ENCODE assay signal across 13 cellular contexts in genomic region chr4:88609387-88609786, GRCh38. TPM values are rescaled to one million over a fixed set of nuclear protein-coding genes. Genes with fewer than 3 reads are reported as not detected.
DNase-seq lines count a peak whose midpoint lies in the region; TF ChIP-seq lines count a peak whose summit lies in the region.
"Had no signal": no experiment of that assay in that cellular context is flagged by ENCODE, and none has a peak within 500 bp of the region (broad histone marks: within the 10 kb centered on the region; RNA-seq: fewer than 3 reads in every experiment).

No MANE protein-coding gene starts in this region.

- no peak overlapping the region for H3K4me3 Mint-ChIP-seq in activated CD4-positive, alpha-beta memory T cell treated with anti-CD3 and anti-CD28 coated beads for 36 hours
- H3K4me3 Mint-ChIP-seq in activated CD4-positive, alpha-beta memory T cell treated with anti-CD3 and anti-CD28 coated beads, Interleukin-2, amount 10 ng/mL, durations not matched to agents 7 days and 5 days = no peak overlapping the region

- H3K9me3 Mint-ChIP-seq in activated CD4-positive, alpha-beta memory T cell treated with anti-CD3 and anti-CD28 coated beads for 36 hours = peaks cover 2% of the 10 kb centered on the region
- H3K9me3 Mint-ChIP-seq in activated CD4-positive, alpha-beta memory T cell treated with anti-CD3 and anti-CD28 coated beads, Interleukin-2, amount 10 ng/mL, durations not matched to agents 7 days and 5 days = peaks cover 10% of the 10 kb centered on the region

- H3K27me3 ChIP-seq in sigmoid colon = no peaks in the 10 kb centered on the region
- H3K27me3 ChIP-seq: SJSA1, transverse colon had no signal

- POLR2A ChIA-PET in activated CD4-positive, alpha-beta memory T cell treated with anti-CD3 and anti-CD28 coated beads for 36 hours (lab: Charles Lee) = no interaction called here
- POLR2A ChIA-PET in activated CD4-positive, alpha-beta memory T cell treated with anti-CD3 and anti-CD28 coated beads, Interleukin-2, amount 10 ng/mL, durations not matched to agents 7 days and 5 days (lab: Charles Lee) = interaction anchor here (2.5 kb wide), 1 partner anchor 16 kb away, joined by 8 read pairs; no protein-coding TSS in a partner anchor

- DNase-seq in activated CD4-positive, alpha-beta memory T cell treated with anti-CD3 and anti-CD28 coated beads for 36 hours = no peak
- no peak for DNase-seq in activated CD4-positive, alpha-beta memory T cell treated with anti-CD3 and anti-CD28 coated beads, Interleukin-2, amount 10 ng/mL, durations not matched to agents 7 days and 5 days
- DNase-seq in Kasumi-1 (lab: John Stamatoyannopoulos, UW) (peak; percentile 38 to 44), dermis blood vessel endothelial cell (peak; percentile 66), sigmoid colon (no peak), NCI-H2081 (lab: John Stamatoyannopoulos, UW) (no peak), COLO668 (lab: John Stamatoyannopoulos, UW; ENCODE audit: unreplicated experiment) (no peak)
- DNase-seq in stimulated activated naive CD4-positive, alpha-beta T cell treated with Interleukin-2 at 50 U/mL for 16 hours (lab: John Stamatoyannopoulos, UW) = no peak
- DNase-seq: activated T-cell treated with anti-CD3 and anti-CD28 coated beads for 4 hours; effector memory CD4-positive, alpha-beta T cell; NCI-H2171; transverse colon had no signal

- peaks cover 45% of the 10 kb centered on the region for H3K36me3 Mint-ChIP-seq in activated CD4-positive, alpha-beta memory T cell treated with anti-CD3 and anti-CD28 coated beads for 36 hours
- H3K36me3 Mint-ChIP-seq in activated CD4-positive, alpha-beta memory T cell treated with anti-CD3 and anti-CD28 coated beads, Interleukin-2, amount 10 ng/mL, durations not matched to agents 7 days and 5 days (ENCODE audit: low read depth) = peaks cover 61% of the 10 kb centered on the region

- TF ChIP-seq EP300 in sigmoid colon (IDR thresholded peaks at IDR 0.05) = no peak

- H3K27ac Mint-ChIP-seq in activated CD4-positive, alpha-beta memory T cell treated with anti-CD3 and anti-CD28 coated beads for 36 hours = peak overlapping the region; percentile 71
- H3K27ac Mint-ChIP-seq in activated CD4-positive, alpha-beta memory T cell treated with anti-CD3 and anti-CD28 coated beads, Interleukin-2, amount 10 ng/mL, durations not matched to agents 7 days and 5 days = no peak overlapping the region

- no peak for TF ChIP-seq POLR2A in sigmoid colon (IDR thresholded peaks at IDR 0.05)

- intact Hi-C loops in activated CD4-positive, alpha-beta memory T cell treated with anti-CD3 and anti-CD28 coated beads for 36 hours (cut with micrococcal nuclease) = no loop called here
- intact Hi-C loops in sigmoid colon (cut with DNase I) = no loop called here

- H3K27ac ChIP-seq in sigmoid colon = peak overlapping the region; percentile 62 to 84 (median 78)
- H3K27ac ChIP-seq: SJSA1 had no signal

- peaks cover 0 to 59% (median 48%) of the 10 kb centered on the region in 4 donors for H3K4me1 ChIP-seq in sigmoid colon

- peaks cover 0 to 32% (median 15%) of the 10 kb centered on the region in 4 donors for H3K36me3 ChIP-seq in sigmoid colon

- no peaks in the 10 kb centered on the region for H3K9me3 ChIP-seq in sigmoid colon
- H3K9me3 ChIP-seq: SJSA1, transverse colon had no signal

- H3K27me3 Mint-ChIP-seq in activated CD4-positive, alpha-beta memory T cell treated with anti-CD3 and anti-CD28 coated beads for 36 hours = no peaks in the 10 kb centered on the region
- no peaks in the 10 kb centered on the region for H3K27me3 Mint-ChIP-seq in activated CD4-positive, alpha-beta memory T cell treated with anti-CD3 and anti-CD28 coated beads, Interleukin-2, amount 10 ng/mL, durations not matched to agents 7 days and 5 days

- H3K4me3 ChIP-seq in sigmoid colon = no peak overlapping the region
- H3K4me3 ChIP-seq: SJSA1, transverse colon had no signal

- 90 to 94% methylated on average over 3 of the region's 3 CpGs for WGBS in sigmoid colon, 2 donors

- H3K4me1 Mint-ChIP-seq in activated CD4-positive, alpha-beta memory T cell treated with anti-CD3 and anti-CD28 coated beads for 36 hours (ENCODE audit: low read depth) = peaks cover 75% of the 10 kb centered on the region
- peaks cover 77% of the 10 kb centered on the region for H3K4me1 Mint-ChIP-seq in activated CD4-positive, alpha-beta memory T cell treated with anti-CD3 and anti-CD28 coated beads, Interleukin-2, amount 10 ng/mL, durations not matched to agents 7 days and 5 days

- CTCF ChIA-PET in activated CD4-positive, alpha-beta memory T cell treated with anti-CD3 and anti-CD28 coated beads for 36 hours (lab: Charles Lee) = no interaction called here
- CTCF ChIA-PET in activated CD4-positive, alpha-beta memory T cell treated with anti-CD3 and anti-CD28 coated beads, Interleukin-2, amount 10 ng/mL, durations not matched to agents 7 days and 5 days (lab: Charles Lee) = no interaction called here

- no peak for TF ChIP-seq CTCF in sigmoid colon (IDR thresholded peaks at IDR 0.05)

RNA-seq across cellular contexts. Expression of gene HERC3, which starts 17.1 kb away (rescaled TPM):
- total RNA-seq in activated CD4-positive, alpha-beta memory T cell treated with anti-CD3 and anti-CD28 coated beads for 36 hours = 10 to 100 TPM; 29.0 to 30.2 TPM
- total RNA-seq in activated CD4-positive, alpha-beta memory T cell treated with anti-CD3 and anti-CD28 coated beads, Interleukin-2, amount 10 ng/mL, durations not matched to agents 7 days and 5 days = 10 to 100 TPM; 36.9 to 41.9 TPM
- total RNA-seq in dermis blood vessel endothelial cell (11.4 and 13.1 TPM in 2 replicates), sigmoid colon (10 to 100 TPM; 34.6 to 44.9 (median 36.3) TPM)
- 10 to 100 TPM; 12.2 to 15.3 (median 13.8) TPM for polyA plus RNA-seq in sigmoid colon

Comparison
In these comparisons a context has a peak if more than half of its experiments do, and no peak if none do; other contexts are left out.
1. DNase-seq: peak in Kasumi-1 (2 of 2) and dermis blood vessel endothelial cell (single experiment); none in activated CD4-positive, alpha-beta memory T cell treated with anti-CD3 and anti-CD28 coated beads for 36 hours (single experiment), activated CD4-positive, alpha-beta memory T cell treated with anti-CD3 and anti-CD28 coated beads, Interleukin-2, amount 10 ng/mL, durations not matched to agents 7 days and 5 days (single experiment), sigmoid colon (single experiment), NCI-H2081 (0 of 2), stimulated activated naive CD4-positive, alpha-beta T cell treated with Interleukin-2 at 50 U/mL for 16 hours (single experiment) and COLO668 (single experiment).